In the genomic region with DNA sequence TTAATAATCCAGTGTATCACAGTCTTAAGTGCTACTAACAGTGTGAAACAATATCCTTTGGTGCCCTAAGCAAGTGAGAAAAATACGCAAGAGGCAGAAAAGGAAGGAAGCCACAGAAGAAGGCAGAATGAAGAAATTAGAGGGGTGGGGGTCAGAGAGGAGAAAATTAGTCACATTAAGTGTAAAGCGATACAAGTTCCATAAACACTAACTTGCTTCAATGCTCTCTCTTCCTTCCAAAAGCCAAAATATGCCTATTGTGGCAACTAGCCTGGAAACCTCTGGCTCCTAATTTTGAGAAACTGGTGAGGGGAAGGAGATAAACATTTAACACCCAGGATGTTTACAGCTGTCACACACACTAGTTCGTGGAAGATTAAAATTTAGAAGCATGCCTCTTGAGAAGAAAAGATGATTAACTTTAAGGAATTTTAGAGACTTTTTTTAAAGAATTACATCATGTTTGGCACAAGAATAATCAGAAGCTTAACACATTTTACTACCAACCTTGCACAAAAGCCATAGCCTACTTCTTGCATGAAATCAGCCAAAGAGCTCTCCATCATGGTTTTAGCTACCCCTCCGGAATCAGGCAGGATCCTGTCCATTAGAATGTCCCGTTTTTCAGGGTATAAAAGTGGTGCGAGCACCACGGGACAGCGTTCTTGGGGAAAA, we compare ENCODE assay signal across 20 cellular contexts. TPM values are rescaled to one million over a fixed set of nuclear protein-coding genes. Genes with fewer than 3 reads are reported as not detected.
DNase-seq lines count a peak whose midpoint lies in the region; ATAC-seq, FAIRE-seq and TF ChIP-seq lines count a peak whose summit lies in the region.
"Had no signal": no experiment of that assay in that cellular context is flagged by ENCODE, and none has a peak within 500 bp of the region (broad histone marks: within the 10 kb centered on the region; RNA-seq: fewer than 3 reads in every experiment).

No MANE protein-coding gene starts in this region.

- H3K27ac Mint-ChIP-seq in activated T-cell treated with anti-CD3 and anti-CD28 coated beads, Interleukin-2, amount 50 U/mL, for 24 hours = peak overlapping the region; percentile 74
- H3K27ac Mint-ChIP-seq: activated CD4-positive, alpha-beta memory T cell treated with anti-CD3 and anti-CD28 coated beads for 36 hours had no signal

- ATAC-seq in activated T-cell treated with anti-CD3 and anti-CD28 coated beads, Interleukin-2, amount 50 U/mL, for 4 hours = no peak
- no peak for ATAC-seq in K562
- no peak for ATAC-seq in GM19023 (IDR thresholded peaks at IDR 0.05; ENCODE audit: unreplicated experiment)
- ATAC-seq: gastroesophageal sphincter had no signal

- FAIRE-seq in K562 (lab: Jason Lieb, UNC) = no peak
- FAIRE-seq: A204.1, bronchial epithelial cell had no signal

- no peak overlapping the region for H2AFZ ChIP-seq in K562 (ENCODE audit: low read depth, low read length)

- no peak overlapping the region for H3K9ac ChIP-seq in HUES6 (ENCODE audit: low read length)
- no peak overlapping the region for H3K9ac ChIP-seq in K562 (ENCODE audit: insufficient read depth in 1 of 2, low read depth in 2 of 2, low read length in 2 of 2)

- in situ Hi-C loops in K562 (cut with MboI) = no loop called here

- H3K9me3 ChIP-seq in HUES6 (ENCODE audit: control insufficient read depth, insufficient read depth, low read depth, low read length) (peaks cover 3% of the 10 kb centered on the region; the same call in 1 of the 2 replicates), K562 (replicated peaks; ENCODE audit: control insufficient read depth, insufficient read depth, low read depth, low read length) (no peaks in the 10 kb centered on the region), neutrophil (no peaks in the 10 kb centered on the region)
- H3K9me3 ChIP-seq: gastroesophageal sphincter, spleen, uterus had no signal

- H3K4me3 Mint-ChIP-seq in activated T-cell treated with anti-CD3 and anti-CD28 coated beads, Interleukin-2, amount 50 U/mL, for 24 hours = no peak overlapping the region
- H3K4me3 Mint-ChIP-seq in activated T-cell treated with anti-CD3 and anti-CD28 coated beads, Interleukin-2, amount 50 U/mL, for 4 hours = no peak overlapping the region
- H3K4me3 Mint-ChIP-seq: activated CD4-positive, alpha-beta memory T cell treated with anti-CD3 and anti-CD28 coated beads for 36 hours had no signal

- no peaks in the 10 kb centered on the region for H3K27me3 ChIP-seq in HUES6 (ENCODE audit: control insufficient read depth, insufficient read depth, low read length)
- H3K27me3 ChIP-seq in K562 (ENCODE audit: control insufficient read depth in 2 of 2, insufficient read depth in 2 of 2, low read length in 2 of 2) = no peaks in the 10 kb centered on the region
- no peaks in the 10 kb centered on the region for H3K27me3 ChIP-seq in neutrophil
- H3K27me3 ChIP-seq: gastroesophageal sphincter, spleen, uterus had no signal

- no peaks in the 10 kb centered on the region for H3K27me3 Mint-ChIP-seq in activated T-cell treated with anti-CD3 and anti-CD28 coated beads, Interleukin-2, amount 50 U/mL, for 24 hours
- H3K27me3 Mint-ChIP-seq in activated T-cell treated with anti-CD3 and anti-CD28 coated beads, Interleukin-2, amount 50 U/mL, for 4 hours (ENCODE audit: low read depth) = no peaks in the 10 kb centered on the region
- H3K27me3 Mint-ChIP-seq: activated CD4-positive, alpha-beta memory T cell treated with anti-CD3 and anti-CD28 coated beads for 36 hours had no signal

- POLR2A ChIA-PET in K562 (lab: Yijun Ruan, JAX) = no interaction called here

- H3K27ac ChIP-seq in HUES6 (ENCODE audit: low read depth, low read length) (0 out of 2 replicates have a peak overlapping the region, but pooled peaks have one; percentile 16), K562 (ENCODE audit: extremely low read depth, low read depth, low read length) (no peak overlapping the region), neutrophil (peak overlapping the region; percentile 75)
- H3K27ac ChIP-seq: gastroesophageal sphincter, uterus had no signal

- H3K9me3 Mint-ChIP-seq in activated T-cell treated with anti-CD3 and anti-CD28 coated beads, Interleukin-2, amount 50 U/mL, for 24 hours = no peaks in the 10 kb centered on the region
- no peaks in the 10 kb centered on the region for H3K9me3 Mint-ChIP-seq in activated T-cell treated with anti-CD3 and anti-CD28 coated beads, Interleukin-2, amount 50 U/mL, for 4 hours
- H3K9me3 Mint-ChIP-seq: activated CD4-positive, alpha-beta memory T cell treated with anti-CD3 and anti-CD28 coated beads for 36 hours had no signal

- peaks cover 24% of the 10 kb centered on the region for H3K4me1 Mint-ChIP-seq in activated T-cell treated with anti-CD3 and anti-CD28 coated beads, Interleukin-2, amount 50 U/mL, for 24 hours (ENCODE audit: low read depth)
- H3K4me1 Mint-ChIP-seq in activated T-cell treated with anti-CD3 and anti-CD28 coated beads, Interleukin-2, amount 50 U/mL, for 4 hours (ENCODE audit: low read depth) = peaks cover 10% of the 10 kb centered on the region

- no peak for TF ChIP-seq EP300 in K562 (IDR thresholded peaks at IDR 0.05; ENCODE audit: low read length)

- CTCF ChIA-PET in K562 (lab: Yijun Ruan, JAX; ENCODE audit: low intra/inter-chr PET ratio) = no interaction called here

- no peak overlapping the region for H3K4me2 ChIP-seq in K562 (ENCODE audit: insufficient read depth, low read length)

- 86% methylated on average over 8 of the region's 8 CpGs for WGBS in K562 (ENCODE audit: insufficient coverage, low coverage, missing lambda C conversion rate)

- no peaks in the 10 kb centered on the region for H4K20me1 ChIP-seq in K562 (replicated peaks; ENCODE audit: control insufficient read depth, insufficient read depth, low read length)

- peaks cover 15% of the 10 kb centered on the region; the same call in 2 of the 3 replicates for H3K79me2 ChIP-seq in K562 (ENCODE audit: control insufficient read depth, insufficient read depth, low read length)

- H3K9me1 ChIP-seq in K562 (ENCODE audit: control insufficient read depth, insufficient read depth, low read length) = no peaks in the 10 kb centered on the region

- TSS peak; percentile 36 for BruUV-seq in K562 (replicated peaks; lab: Mats Ljungman, UMichigan)

- H3K36me3 ChIP-seq in HUES6 (ENCODE audit: control insufficient read depth, insufficient read depth, low read length) = peaks cover 95% of the 10 kb centered on the region
- H3K36me3 ChIP-seq in K562 (ENCODE audit: control insufficient read depth, insufficient read depth, low read length) = peaks cover 96% of the 10 kb centered on the region
- peaks cover 88% of the 10 kb centered on the region for H3K36me3 ChIP-seq in neutrophil
- H3K36me3 ChIP-seq: uterus had no signal

- TF ChIP-seq RAD21 in K562 (CRISPR knock-in tag; conservative IDR thresholded peaks at IDR 0.05 in 1 of 2, IDR thresholded peaks at IDR 0.05 in 1 of 2) = no peak

- no peak for TF ChIP-seq POLR2A in K562 (conservative IDR thresholded peaks at IDR 0.05)

- H3K4me3 ChIP-seq in HUES6 (ENCODE audit: low read depth, low read length) (no peak overlapping the region), K562 (no peak overlapping the region), neutrophil (ENCODE audit: low read depth in 1 of 2, low read length in 1 of 2) (no peak overlapping the region)
- H3K4me3 ChIP-seq: gastroesophageal sphincter, spleen, uterus had no signal

- TF ChIP-seq CTCF in K562 (IDR thresholded peaks at IDR 0.05 in 2 of 3, conservative IDR thresholded peaks at IDR 0.05 in 1 of 3; ENCODE audit: insufficient read depth in 2 of 3, low read depth in 1 of 3, low read length in 3 of 3) (no peak), neutrophil (IDR thresholded peaks at IDR 0.05) (no peak), GM10266 (IDR thresholded peaks at IDR 0.05; ENCODE audit: control insufficient read depth, insufficient read depth, low read depth, missing control alignments) (no peak)

- no peaks in the 10 kb centered on the region for H3K4me1 ChIP-seq in HUES6 (ENCODE audit: control insufficient read depth, insufficient read depth, low read length)
- no peaks in the 10 kb centered on the region for H3K4me1 ChIP-seq in K562 (replicated peaks in 1 of 2; ENCODE audit: control insufficient read depth in 2 of 2, insufficient read depth in 2 of 2, low read length in 2 of 2)
- peaks cover 34 to 35% of the 10 kb centered on the region in 2 experiments for H3K4me1 ChIP-seq in neutrophil (ENCODE audit: control insufficient read depth in 1 of 2, insufficient read depth in 1 of 2, low read depth in 1 of 2, low read length in 1 of 2)
- H3K4me1 ChIP-seq: gastroesophageal sphincter, uterus had no signal

- H3K36me3 Mint-ChIP-seq in activated T-cell treated with anti-CD3 and anti-CD28 coated beads, Interleukin-2, amount 50 U/mL, for 24 hours (ENCODE audit: low read depth) = peaks cover 94% of the 10 kb centered on the region
- peaks cover 48% of the 10 kb centered on the region for H3K36me3 Mint-ChIP-seq in activated T-cell treated with anti-CD3 and anti-CD28 coated beads, Interleukin-2, amount 50 U/mL, for 4 hours (ENCODE audit: insufficient read depth)

- intact Hi-C loops in K562 (cut with micrococcal nuclease) = no loop called here

- no peak for DNase-seq in activated T-cell treated with anti-CD3 and anti-CD28 coated beads, Interleukin-2, amount 50 U/mL, for 24 hours
- no peak for DNase-seq in activated T-cell treated with anti-CD3 and anti-CD28 coated beads, Interleukin-2, amount 50 U/mL, for 4 hours
- DNase-seq in K562 (ENCODE audit: extremely low read depth in 1 of 4, low spot score in 3 of 4) (no peak), NCI-H226 (no peak), GM10266 (ENCODE audit: extremely low spot score) (no peak)
- DNase-seq: activated CD4-positive, alpha-beta memory T cell treated with anti-CD3 and anti-CD28 coated beads for 36 hours; C1 segment of cervical spinal cord; Karpas-422; NCI-H1105 treated with DMSO at 0.1 percent for 48 hours; SIG-M5; spleen; substantia nigra; T-helper 1 cell; uterus had no signal

RNA-seq across cellular contexts. Expression of gene CNOT1, which starts 44.7 kb away (rescaled TPM):
- total RNA-seq in activated T-cell treated with anti-CD3 and anti-CD28 coated beads, Interleukin-2, amount 50 U/mL, for 4 hours = 100 to 1,000 TPM; 235 to 253 (median 249) TPM
- 419 and 726 TPM in 2 replicates for total RNA-seq in K562 (2011; cell fraction: chromatin; rRNA removed; ENCODE audit: low replicate concordance)
- 195 and 280 TPM in 2 replicates for total RNA-seq in K562 (2011; cell fraction: nucleolus; rRNA removed)
- total RNA-seq in K562 (2011; cell fraction: nucleoplasm; rRNA removed) = 289 and 307 TPM in 2 replicates
- total RNA-seq in K562 (2014; rRNA removed) (160 and 215 TPM in 2 replicates), K562 (2014; rRNA removed; fragmentation: Illumina TruSeq; extraction: Trizol) (220 and 225 TPM in 2 replicates), K562 (2015; rRNA removed; fragmentation: Illumina TruSeq; extraction: Trizol) (270 and 271 TPM in 2 replicates), K562 (2021) (207 and 239 TPM in 2 replicates)
- polyA plus RNA-seq in K562 (2011; rRNA removed) (215 and 229 TPM in 2 replicates), K562 (2014; fragmentation: Illumina TruSeq; extraction: Trizol) (251 and 269 TPM in 2 replicates), K562 (2014; fragmentation: Nextera tagmentation; extraction: Ambion mirVana) (100 to 1,000 TPM; 142 to 164 TPM), K562 (2014; rRNA removed) (110 and 160 TPM in 2 replicates)
- polyA plus RNA-seq in K562 (2011; cell fraction: cytosol; rRNA removed) = 232 and 285 TPM in 2 replicates
- polyA plus RNA-seq in K562 (2011; cell fraction: nucleus; rRNA removed) = 297 and 353 TPM in 2 replicates
- 171 and 190 TPM in 2 replicates for polyA plus RNA-seq in K562 (2012)
- polyA minus RNA-seq in K562 (2011; rRNA and poly(A)+ RNA removed) = 751 and 918 TPM in 2 replicates
- 279 and 319 TPM in 2 replicates for polyA minus RNA-seq in K562 (2011; cell fraction: cytosol; rRNA and poly(A)+ RNA removed)
- polyA minus RNA-seq in K562 (2011; cell fraction: nucleus; rRNA and poly(A)+ RNA removed) = 150 and 218 TPM in 2 replicates
